In the genomic region with DNA sequence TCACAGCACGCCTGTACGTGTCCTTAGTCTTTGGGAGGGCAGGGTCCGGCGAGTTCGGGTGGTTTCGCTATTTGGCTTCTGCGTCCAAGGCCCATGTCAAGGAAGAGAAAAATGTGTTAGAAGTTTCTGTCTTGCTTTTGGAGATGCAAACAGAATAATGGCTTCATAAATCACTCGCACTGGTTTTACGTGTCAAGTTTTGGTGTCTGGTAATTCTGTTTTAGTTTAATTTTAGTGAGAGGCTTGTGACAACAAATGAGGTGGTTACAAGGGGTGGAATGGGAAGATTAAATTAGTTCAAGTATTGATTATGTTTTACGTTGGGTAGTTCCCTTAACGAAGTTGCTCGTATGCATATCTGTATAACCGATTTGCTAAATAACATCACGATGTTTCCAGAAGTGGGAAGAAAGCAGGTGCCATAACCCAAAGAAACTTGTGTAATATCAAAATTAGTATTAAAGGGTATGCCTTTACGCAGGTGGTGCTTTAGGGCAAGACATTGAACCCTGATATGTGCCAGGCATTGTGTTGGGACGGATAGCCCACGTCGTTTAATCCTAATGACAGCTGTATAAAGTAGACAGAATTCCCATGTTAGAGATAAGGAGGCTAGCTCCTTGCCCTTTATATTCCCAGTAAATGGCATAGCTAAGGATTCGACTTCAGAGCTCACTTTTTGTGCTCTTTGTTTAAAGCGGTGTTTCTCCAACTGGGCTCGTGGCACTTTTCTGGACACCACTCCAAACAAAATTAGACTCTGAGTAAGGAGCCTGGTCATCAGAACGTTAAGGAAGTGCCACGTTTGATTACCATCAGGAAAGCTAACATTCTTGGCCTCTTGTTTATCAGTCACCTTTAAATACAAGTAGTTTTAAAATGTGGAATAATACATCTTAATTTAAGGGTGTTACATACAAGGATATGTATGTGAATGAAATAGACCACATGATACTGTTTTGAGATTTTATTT, we compare ENCODE assay signal across 8 cellular contexts. TPM values are rescaled to one million over a fixed set of nuclear protein-coding genes. Genes with fewer than 3 reads are reported as not detected.
A peak's percentile ranks its signal among the peaks of the same experiment; 100 is the strongest.
DNase-seq lines count a peak whose midpoint lies in the region; ATAC-seq and TF ChIP-seq lines count a peak whose summit lies in the region.

No MANE protein-coding gene starts in this region.

- H4K8ac ChIP-seq in mesenchymal stem cell (ENCODE audit: low read length): no peak overlapping the region

- H2AK5ac ChIP-seq in mesenchymal stem cell (ENCODE audit: low read length, severe bottlenecking): peak overlapping the region; percentile 86

- H3K27ac Mint-ChIP-seq in brain: peak overlapping the region; percentile 96 to 98 (median 97)

- ATAC-seq in GM18505 (IDR thresholded peaks at IDR 0.05; ENCODE audit: unreplicated experiment) (peak; percentile 4), HG03571 (IDR thresholded peaks at IDR 0.05; ENCODE audit: unreplicated experiment) (peak; percentile 2), sciatic nerve (no peak)

- H3K36me3 ChIP-seq in mesenchymal stem cell (ENCODE audit: control insufficient read depth in 1 of 2, insufficient read depth in 2 of 2, low read depth in 1 of 2, low read length in 2 of 2): peaks cover 15 to 48% of the 10 kb centered on the region in 2 experiments

- H3K4me1 Mint-ChIP-seq in brain: peaks cover 56% of the 10 kb centered on the region

- peaks cover 3% of the 10 kb centered on the region for H3K79me1 ChIP-seq in mesenchymal stem cell (replicated peaks; ENCODE audit: low read length, poor library complexity, severe bottlenecking)

- no peak overlapping the region for H3K23ac ChIP-seq in mesenchymal stem cell (ENCODE audit: low read length in 2 of 2)

- DNase-seq in mesenchymal stem cell (peak; percentile 24), NCI-H128 (lab: John Stamatoyannopoulos, UW; ENCODE audit: unreplicated experiment) (no peak), cerebellar nuclear complex (lab: John Stamatoyannopoulos, UW) (no peak), sciatic nerve (ENCODE audit: low spot score) (no peak), Ammon's horn (ENCODE audit: low spot score) (no peak)

- peaks cover 63% of the 10 kb centered on the region for H3K36me3 Mint-ChIP-seq in brain

- no peak overlapping the region for H2BK12ac ChIP-seq in mesenchymal stem cell (ENCODE audit: low read length in 2 of 2)

- no peak overlapping the region for H2BK15ac ChIP-seq in mesenchymal stem cell (ENCODE audit: low read depth, poor library complexity, severe bottlenecking)

- peak overlapping the region in 1 of 2 experiments; percentile 89 for H3K14ac ChIP-seq in mesenchymal stem cell (ENCODE audit: low read length in 2 of 2)

- H3K27me3 Mint-ChIP-seq in brain: peaks cover 9% of the 10 kb centered on the region

- H3K4me1 ChIP-seq in mesenchymal stem cell (ENCODE audit: control insufficient read depth, insufficient read depth, low read depth, low read length): peaks cover 6% of the 10 kb centered on the region

- H3K4me3 ChIP-seq in mesenchymal stem cell (ENCODE audit: insufficient read depth in 1 of 2, low read depth in 1 of 2, low read length in 2 of 2): peak overlapping the region; percentile 81 to 89

- TF ChIP-seq POLR2A in GM18505 (IDR thresholded peaks at IDR 0.05; ENCODE audit: borderline replicate concordance, extremely low read depth, insufficient read depth, insufficient read length): no peak

- WGBS in mesenchymal stem cell: 8% methylated on average over 21 of the region's 23 CpGs

- intact Hi-C loops in sciatic nerve (cut with DNase I): loop anchor here (5.0 kb wide), 1 partner anchor 1171 kb away; no protein-coding TSS in a partner anchor

- no peak overlapping the region for H2BK5ac ChIP-seq in mesenchymal stem cell (ENCODE audit: low read depth, low read length, poor library complexity, severe bottlenecking)

- H3K4ac ChIP-seq in mesenchymal stem cell (ENCODE audit: low read depth in 1 of 2, low read length in 2 of 2): peak overlapping the region in 1 of 2 experiments; percentile 56

- TF ChIP-seq CTCF in brain (conservative IDR thresholded peaks at IDR 0.05): no peak

- H3K9me3 ChIP-seq in mesenchymal stem cell (ENCODE audit: control insufficient read depth, low read length): peaks cover 3% of the 10 kb centered on the region

- peaks cover 0 to 11% (median 4%) of the 10 kb centered on the region in 5 experiments for H3K9me3 Mint-ChIP-seq in brain

- H3K27me3 ChIP-seq in mesenchymal stem cell (ENCODE audit: control insufficient read depth in 1 of 2, insufficient read depth in 1 of 2, low read length in 2 of 2): no peaks in the 10 kb centered on the region

- no peak overlapping the region for H2BK120ac ChIP-seq in mesenchymal stem cell (ENCODE audit: low read depth, low read length)

- peak overlapping the region; percentile 97 for H3K27ac ChIP-seq in mesenchymal stem cell (ENCODE audit: low read length, poor library complexity, severe bottlenecking)

- peak overlapping the region; percentile 93 to 95 for H3K18ac ChIP-seq in mesenchymal stem cell (ENCODE audit: low read depth in 1 of 2, low read length in 2 of 2)

- peak overlapping the region; percentile 96 for H3K9ac ChIP-seq in mesenchymal stem cell (ENCODE audit: low read length)

- peak overlapping the region; percentile 88 to 99 (median 91) for H3K4me3 Mint-ChIP-seq in brain

- H2AFZ ChIP-seq in mesenchymal stem cell (ENCODE audit: low read depth, low read length): no peak overlapping the region

- H4K91ac ChIP-seq in mesenchymal stem cell (ENCODE audit: low read length): peak overlapping the region; percentile 43

- H3K4me2 ChIP-seq in mesenchymal stem cell (ENCODE audit: low read length, poor library complexity, severe bottlenecking): peak overlapping the region; percentile 82

RNA-seq across cellular contexts. Expression of gene RPL34, which starts 0.8 kb away (rescaled TPM):
- 1,197 TPM for polyA plus RNA-seq in brain (ENCODE audit: insufficient read depth, low read depth, low replicate concordance)
- polyA plus RNA-seq in mesenchymal stem cell (2013, experiment 1 of 2): 2,289 TPM
- polyA plus RNA-seq in mesenchymal stem cell (2013, experiment 2 of 2): 2,243 TPM
- 980 TPM for total RNA-seq in sciatic nerve

RNA-seq across cellular contexts. Expression of gene OSTC, which starts 29.2 kb away (rescaled TPM):
- 21.8 TPM for polyA plus RNA-seq in brain (ENCODE audit: insufficient read depth, low read depth, low replicate concordance)
- 469 TPM for polyA plus RNA-seq in mesenchymal stem cell (2013, experiment 1 of 2)
- polyA plus RNA-seq in mesenchymal stem cell (2013, experiment 2 of 2): 482 TPM
- 50.5 TPM for total RNA-seq in sciatic nerve
